Comparison of ENCODE assay signal across 22 cellular contexts in genomic region chrX:137342969-137343368, GRCh38.
"Had no signal": no experiment of that assay in that cellular context is flagged by ENCODE, and none has a peak within 500 bp of the region (broad histone marks: within the 10 kb centered on the region; RNA-seq: fewer than 3 reads in every experiment).

No MANE protein-coding gene starts in this region.

- H3K4me3 Mint-ChIP-seq: activated CD4-positive, alpha-beta T cell treated with anti-CD3 and anti-CD28 coated beads for 36 hours; activated CD8-positive, alpha-beta T cell treated with anti-CD3 and anti-CD28 coated beads for 36 hours; activated naive CD4-positive, alpha-beta T cell treated with anti-CD3 and anti-CD28 coated beads, Interleukin-2, amount 50 U/mL, for 24 hours; activated T-helper 1 cell treated with anti-CD3 and anti-CD28 coated beads, Interleukin-12 subunit alpha, Interleukin-12 subunit beta, Interleukin-2, Interleukin-4 antibody, amounts not matched to agents 30 ng/mL and 10 ng/mL and 1 ng/mL, durations not matched to agents 14 hours and 24 hours and 36 hours; T-helper 17 cell had no signal

- ATAC-seq: activated CD4-positive, alpha-beta T cell treated with anti-CD3 and anti-CD28 coated beads for 36 hours; activated CD8-positive, alpha-beta T cell treated with anti-CD3 and anti-CD28 coated beads for 36 hours; body of pancreas; T-helper 17 cell had no signal

- H3K4me2 ChIP-seq: PC-9 had no signal

- H3K4me1 ChIP-seq: body of pancreas had no signal

- H3K27me3 Mint-ChIP-seq: activated CD8-positive, alpha-beta T cell treated with anti-CD3 and anti-CD28 coated beads for 36 hours; activated naive CD4-positive, alpha-beta T cell treated with anti-CD3 and anti-CD28 coated beads, Interleukin-2, amount 50 U/mL, for 24 hours had no signal

- H3K27ac Mint-ChIP-seq: activated CD4-positive, alpha-beta T cell treated with anti-CD3 and anti-CD28 coated beads for 36 hours; activated CD8-positive, alpha-beta T cell treated with anti-CD3 and anti-CD28 coated beads for 36 hours; activated naive CD4-positive, alpha-beta T cell treated with anti-CD3 and anti-CD28 coated beads, Interleukin-2, amount 50 U/mL, for 24 hours; activated T-helper 1 cell treated with anti-CD3 and anti-CD28 coated beads, Interleukin-12 subunit alpha, Interleukin-12 subunit beta, Interleukin-2, Interleukin-4 antibody, amounts not matched to agents 30 ng/mL and 10 ng/mL and 1 ng/mL, durations not matched to agents 14 hours and 24 hours and 36 hours; T-helper 17 cell had no signal

- H3K9me3 Mint-ChIP-seq: activated CD8-positive, alpha-beta T cell treated with anti-CD3 and anti-CD28 coated beads for 36 hours; activated naive CD4-positive, alpha-beta T cell treated with anti-CD3 and anti-CD28 coated beads, Interleukin-2, amount 50 U/mL, for 24 hours; activated T-helper 1 cell treated with anti-CD3 and anti-CD28 coated beads, Interleukin-12 subunit alpha, Interleukin-12 subunit beta, Interleukin-2, Interleukin-4 antibody, amounts not matched to agents 30 ng/mL and 10 ng/mL and 1 ng/mL, durations not matched to agents 14 hours and 24 hours and 36 hours had no signal

- H3K36me3 Mint-ChIP-seq: activated naive CD4-positive, alpha-beta T cell treated with anti-CD3 and anti-CD28 coated beads, Interleukin-2, amount 50 U/mL, for 24 hours had no signal

- DNase-seq: activated CD4-positive, alpha-beta T cell treated with anti-CD3 and anti-CD28 coated beads for 36 hours; activated CD8-positive, alpha-beta memory T cell treated with anti-CD3 and anti-CD28 coated beads, Interleukin-2, amount 50 U/mL, for 4 hours; activated CD8-positive, alpha-beta T cell treated with anti-CD3 and anti-CD28 coated beads for 36 hours; activated effector memory CD4-positive, alpha-beta T cell treated with Interleukin-2 at 50 U/mL for 16 hours; activated naive CD4-positive, alpha-beta T cell; aorta; body of pancreas; central memory CD4-positive, alpha-beta T cell; Kasumi-1; NCI-H1105 treated with DMSO at 0.1 percent for 48 hours; NCI-H2029 treated with DMSO at 0.1 percent for 48 hours; NCI-H345; NCI-H510A; NCI-H526 treated with DMSO at 0.1 percent for 48 hours; NCI-H82; PC-9; SIG-M5; T-helper 17 cell; T-helper 9 cell had no signal

- H3K9me3 ChIP-seq: body of pancreas had no signal

- H3K27me3 ChIP-seq: body of pancreas had no signal

- H3K4me1 Mint-ChIP-seq: activated CD4-positive, alpha-beta T cell treated with anti-CD3 and anti-CD28 coated beads for 36 hours; activated naive CD4-positive, alpha-beta T cell treated with anti-CD3 and anti-CD28 coated beads, Interleukin-2, amount 50 U/mL, for 24 hours; T-helper 17 cell had no signal

- H3K4me3 ChIP-seq: body of pancreas, PC-9 had no signal

- H3K27ac ChIP-seq: body of pancreas, PC-9 had no signal

- FAIRE-seq: bronchial epithelial cell had no signal
